In the genomic region with DNA sequence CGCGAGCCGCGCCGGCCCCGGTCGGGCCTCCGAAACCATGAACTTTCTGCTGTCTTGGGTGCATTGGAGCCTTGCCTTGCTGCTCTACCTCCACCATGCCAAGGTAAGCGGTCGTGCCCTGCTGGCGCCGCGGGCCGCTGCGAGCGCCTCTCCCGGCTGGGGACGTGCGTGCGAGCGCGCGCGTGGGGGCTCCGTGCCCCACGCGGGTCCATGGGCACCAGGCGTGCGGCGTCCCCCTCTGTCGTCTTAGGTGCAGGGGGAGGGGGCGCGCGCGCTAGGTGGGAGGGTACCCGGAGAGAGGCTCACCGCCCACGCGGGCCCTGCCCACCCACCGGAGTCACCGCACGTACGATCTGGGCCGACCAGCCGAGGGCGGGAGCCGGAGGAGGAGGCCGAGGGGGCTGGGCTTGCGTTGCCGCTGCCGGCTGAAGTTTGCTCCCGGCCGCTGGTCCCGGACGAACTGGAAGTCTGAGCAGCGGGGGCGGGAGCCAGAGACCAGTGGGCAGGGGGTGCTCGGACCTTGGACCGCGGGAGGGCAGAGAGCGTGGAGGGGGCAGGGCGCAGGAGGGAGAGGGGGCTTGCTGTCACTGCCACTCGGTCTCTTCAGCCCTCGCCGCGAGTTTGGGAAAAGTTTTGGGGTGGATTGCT, we compare ENCODE assay signal across 8 cellular contexts. TPM values are rescaled to one million over a fixed set of nuclear protein-coding genes. Genes with fewer than 3 reads are reported as not detected.
DNase-seq lines count a peak whose midpoint lies in the region; ATAC-seq, FAIRE-seq and TF ChIP-seq lines count a peak whose summit lies in the region.

No MANE protein-coding gene starts in this region.

- peak in 1 of 2 experiments; percentile 80; a peak in 1 of 4 replicates for TF ChIP-seq POLR2A in HepG2 (IDR thresholded peaks at IDR 0.05; ENCODE audit: insufficient read depth in 1 of 2, low read depth in 2 of 2, low read length in 2 of 2)

- no TSS peak for BruUV-seq in HepG2 (replicated peaks; lab: Mats Ljungman, UMichigan)

- H3K36me3 ChIP-seq in MG63 (peaks cover 40% of the 10 kb centered on the region), HepG2 (replicated peaks in 1 of 2; ENCODE audit: control insufficient read depth in 1 of 2, insufficient read depth in 2 of 2, low read length in 2 of 2) (peaks cover 8 to 28% of the 10 kb centered on the region in 2 experiments)

- TF ChIP-seq RAD21 in HepG2 (CRISPR knock-in tag; IDR thresholded peaks at IDR 0.05): peak; percentile 54

- peak overlapping the region; percentile 79 for H3K4me2 ChIP-seq in HepG2 (ENCODE audit: low read depth, low read length)

- H3K27ac ChIP-seq in cingulate gyrus (ENCODE audit: low read depth, low read length): peak overlapping the region; percentile 69
- H3K27ac ChIP-seq in HepG2 (ENCODE audit: extremely low read length, insufficient read depth, low read length): peak overlapping the region; percentile 86

- no CpG with 5 or more reads among the region's 66 CpGs for WGBS in HepG2 (ENCODE audit: low lambda C conversion rate)

- TF ChIP-seq EP300 in HepG2 (IDR thresholded peaks at IDR 0.05; ENCODE audit: low read depth in 2 of 2, low read length in 2 of 2) (peak in 1 of 2 experiments; percentile 54; a peak in 2 of 4 replicates), HepG2 (CRISPR knock-in tag; IDR thresholded peaks at IDR 0.05; ENCODE audit: borderline replicate concordance) (peak; percentile 13; the same call in 1 of the 2 replicates)

- TF ChIP-seq CTCF in HepG2 (CRISPR knock-in tag; IDR thresholded peaks at IDR 0.05): no peak; the same call in 1 of the 2 replicates

- H3K4me1 ChIP-seq in HepG2 (ENCODE audit: insufficient read depth, low read length): peaks cover 64% of the 10 kb centered on the region

- H3K4me3 ChIP-seq in MG63 (peak overlapping the region; percentile 82), HepG2 (replicated peaks in 1 of 3; ENCODE audit: insufficient read depth in 1 of 3, low read depth in 2 of 3, low read length in 3 of 3) (peak overlapping the region; percentile 90 to 98 (median 95))

- FAIRE-seq in HepG2 (lab: Jason Lieb, UNC): peak; percentile 74

- H3K79me2 ChIP-seq in HepG2 (ENCODE audit: insufficient read depth, low read length): peaks cover 62% of the 10 kb centered on the region

- ATAC-seq in HepG2: peak; percentile 29

- intact Hi-C loops in HepG2 (cut with micrococcal nuclease; ENCODE audit: unreplicated experiment): loop anchor here (5.0 kb wide), 1 partner anchor 86 kb away; no protein-coding TSS in a partner anchor

- DNase-seq in NCI-H1092 treated with DMSO at 0.1 percent for 48 hours (lab: John Stamatoyannopoulos, UW): peak; percentile 21
- no peak for DNase-seq in NCI-H1092 (lab: John Stamatoyannopoulos, UW)
- peak; percentile 73 for DNase-seq in MG63
- peak; percentile 66 to 83 for DNase-seq in activated CD4-positive, alpha-beta T cell treated with anti-CD3 and anti-CD28 coated beads for 4 hours
- peak; percentile 79 for DNase-seq in HepG2 (ENCODE audit: low spot score)
- peak; percentile 72 for DNase-seq in stimulated activated CD4-positive, alpha-beta T cell treated with anti-CD3 and anti-CD28 coated beads, Interleukin-4, amount 100 ng/mL, for 24 hours
- DNase-seq in DMS153 (lab: John Stamatoyannopoulos, UW): no peak

- peak overlapping the region; percentile 97 for H3K9ac ChIP-seq in HepG2 (ENCODE audit: insufficient read depth, low read depth, low read length)

- POLR2A ChIA-PET in HepG2 (lab: Yijun Ruan, JAX): interaction anchor here (1.5 to 4.5 kb wide), 17 partner anchors 10 to 475 kb away, joined by 3 to 59 read pairs (median 11); partner anchors contain the start of genes GTPBP2 and HSP90AB1

- no peaks in the 10 kb centered on the region for H3K27me3 ChIP-seq in MG63
- no peaks in the 10 kb centered on the region; a peak in 1 of 5 replicates for H3K27me3 ChIP-seq in HepG2 (ENCODE audit: control insufficient read depth in 1 of 2, insufficient read depth in 2 of 2, low read length in 2 of 2)

- H3K9me3 ChIP-seq in MG63: no peaks in the 10 kb centered on the region
- H3K9me3 ChIP-seq in HepG2 (ENCODE audit: low read length): no peaks in the 10 kb centered on the region

- in situ Hi-C loops in HepG2 (cut with HindIII; ENCODE audit: extremely low pct_ligation_motif_present, low pct_unique_long_range_greater_than_20kb): loop anchor here (5.0 kb wide), 3 partner anchors 36 to 306 kb away; no protein-coding TSS in a partner anchor

- no peak overlapping the region for H2AFZ ChIP-seq in HepG2 (ENCODE audit: low read length)

- peaks cover 50% of the 10 kb centered on the region for H4K20me1 ChIP-seq in HepG2 (ENCODE audit: insufficient read depth, low read length)

- CTCF ChIA-PET in HepG2 (lab: Yijun Ruan, JAX; ENCODE audit: low intra/inter-chr PET ratio, low total read pairs): interaction anchor here (1.3 to 3.2 kb wide), 2 partner anchors 47 to 102 kb away, joined by 3 to 20 read pairs; no protein-coding TSS in a partner anchor

TF ChIP-seq in HepG2, 621 proteins besides CTCF, POLR2A, EP300 and RAD21 (continues in another document):
- TF ChIP-seq, protein P1, sequence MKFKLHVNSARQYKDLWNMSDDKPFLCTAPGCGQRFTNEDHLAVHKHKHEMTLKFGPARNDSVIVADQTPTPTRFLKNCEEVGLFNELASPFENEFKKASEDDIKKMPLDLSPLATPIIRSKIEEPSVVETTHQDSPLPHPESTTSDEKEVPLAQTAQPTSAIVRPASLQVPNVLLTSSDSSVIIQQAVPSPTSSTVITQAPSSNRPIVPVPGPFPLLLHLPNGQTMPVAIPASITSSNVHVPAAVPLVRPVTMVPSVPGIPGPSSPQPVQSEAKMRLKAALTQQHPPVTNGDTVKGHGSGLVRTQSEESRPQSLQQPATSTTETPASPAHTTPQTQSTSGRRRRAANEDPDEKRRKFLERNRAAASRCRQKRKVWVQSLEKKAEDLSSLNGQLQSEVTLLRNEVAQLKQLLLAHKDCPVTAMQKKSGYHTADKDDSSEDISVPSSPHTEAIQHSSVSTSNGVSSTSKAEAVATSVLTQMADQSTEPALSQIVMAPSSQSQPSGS (CRISPR knock-in tag; IDR thresholded peaks at IDR 0.05): peak; percentile 64
- TF ChIP-seq MAF1 (CRISPR knock-in tag; IDR thresholded peaks at IDR 0.05; ENCODE audit: borderline replicate concordance) (no peak; the same call in 1 of the 2 replicates), SP140L (CRISPR knock-in tag; IDR thresholded peaks at IDR 0.05; ENCODE audit: borderline replicate concordance) (no peak), ZNF343 (CRISPR knock-in tag; IDR thresholded peaks at IDR 0.05) (peak; percentile 86; the same call in 1 of the 2 replicates), MAFF (IDR thresholded peaks at IDR 0.05; ENCODE audit: low read depth, low read length) (no peak), ZNF607 (CRISPR knock-in tag; IDR thresholded peaks at IDR 0.05; ENCODE audit: borderline replicate concordance) (peak; percentile 48; the same call in 1 of the 2 replicates), ZKSCAN8 (CRISPR knock-in tag; IDR thresholded peaks at IDR 0.05; ENCODE audit: borderline replicate concordance) (no peak), NFRKB (IDR thresholded peaks at IDR 0.05) (no peak), SP2 (CRISPR knock-in tag; IDR thresholded peaks at IDR 0.05) (no peak; the same call in 1 of the 2 replicates), RARG (CRISPR knock-in tag; IDR thresholded peaks at IDR 0.05; ENCODE audit: low read depth) (0 out of 2 replicates have a peak, but pooled peaks have one; percentile 58)

RNA-seq across cellular contexts. Expression of gene VEGFA, which starts 1.3 kb away (rescaled TPM):
- total RNA-seq in MG63 (2014; rRNA removed; shearing (Covaris generic); ENCODE audit: low replicate concordance): 55.5 and 57.6 TPM in 2 replicates
- 34.1 and 68.1 TPM in 2 replicates for total RNA-seq in HepG2 (2016; rRNA removed; fragmentation: Illumina TruSeq; extraction: Trizol)
- total RNA-seq in HepG2 (2016; cell fraction: cytosol; rRNA removed; fragmentation: Illumina TruSeq; extraction: Trizol; ENCODE audit: low read depth): 13.4 and 14.2 TPM in 2 replicates
- 26.8 and 72.7 TPM in 2 replicates for total RNA-seq in HepG2 (2016; cell fraction: insoluble cytoplasmic fraction; rRNA removed; fragmentation: Illumina TruSeq; extraction: Trizol)
- 33.1 and 34.4 TPM in 2 replicates for total RNA-seq in HepG2 (2016; cell fraction: membrane; rRNA removed; fragmentation: Illumina TruSeq; extraction: Trizol)
- 81.5 and 95.8 TPM in 2 replicates for total RNA-seq in HepG2 (2016; cell fraction: nucleus; rRNA removed; fragmentation: Illumina TruSeq; extraction: Trizol)
- 629 and 1,104 TPM in 2 replicates for polyA plus RNA-seq in HepG2 (2011; rRNA removed)
- 292 and 298 TPM in 2 replicates for polyA plus RNA-seq in HepG2 (2011; cell fraction: cytosol; rRNA removed)
- 3,652 and 4,474 TPM in 2 replicates for polyA plus RNA-seq in HepG2 (2011; cell fraction: nucleus; rRNA removed)
- 463 and 546 TPM in 2 replicates for polyA plus RNA-seq in HepG2 (2012)
- polyA plus RNA-seq in HepG2 (2016; cell fraction: cytosol; fragmentation: Illumina TruSeq; extraction: Trizol; ENCODE audit: low read depth): 9.2 and 10.7 TPM in 2 replicates
- polyA plus RNA-seq in HepG2 (2016; cell fraction: insoluble cytoplasmic fraction; fragmentation: Illumina TruSeq; extraction: Trizol; ENCODE audit: low read depth): 34.1 and 41.6 TPM in 2 replicates
- 24.8 and 25.3 TPM in 2 replicates for polyA plus RNA-seq in HepG2 (2016; cell fraction: membrane; fragmentation: Illumina TruSeq; extraction: Trizol; ENCODE audit: low read depth)
- polyA plus RNA-seq in HepG2 (2016; cell fraction: nucleus; fragmentation: Illumina TruSeq; extraction: Trizol; ENCODE audit: insufficient read depth, low read depth): 253 and 267 TPM in 2 replicates
- 238 and 645 TPM in 2 replicates for polyA minus RNA-seq in HepG2 (2011; rRNA and poly(A)+ RNA removed; ENCODE audit: low replicate concordance)
- 122 and 136 TPM in 2 replicates for polyA minus RNA-seq in HepG2 (2011; cell fraction: cytosol; rRNA and poly(A)+ RNA removed)
- 312 and 405 TPM in 2 replicates for polyA minus RNA-seq in HepG2 (2011; cell fraction: nucleus; rRNA and poly(A)+ RNA removed)

Comparison
In these comparisons a context has a peak if more than half of its experiments do, and no peak if none do; other contexts are left out.
1. DNase-seq: peak in NCI-H1092 treated with DMSO at 0.1 percent for 48 hours (single experiment), MG63 (single experiment), activated CD4-positive, alpha-beta T cell treated with anti-CD3 and anti-CD28 coated beads for 4 hours (2 of 2), HepG2 (single experiment) and stimulated activated CD4-positive, alpha-beta T cell treated with anti-CD3 and anti-CD28 coated beads, Interleukin-4, amount 100 ng/mL, for 24 hours (single experiment); none in NCI-H1092 (single experiment) and DMS153 (single experiment).